ENCODE assay signal across 19 cellular contexts in the genomic region with DNA sequence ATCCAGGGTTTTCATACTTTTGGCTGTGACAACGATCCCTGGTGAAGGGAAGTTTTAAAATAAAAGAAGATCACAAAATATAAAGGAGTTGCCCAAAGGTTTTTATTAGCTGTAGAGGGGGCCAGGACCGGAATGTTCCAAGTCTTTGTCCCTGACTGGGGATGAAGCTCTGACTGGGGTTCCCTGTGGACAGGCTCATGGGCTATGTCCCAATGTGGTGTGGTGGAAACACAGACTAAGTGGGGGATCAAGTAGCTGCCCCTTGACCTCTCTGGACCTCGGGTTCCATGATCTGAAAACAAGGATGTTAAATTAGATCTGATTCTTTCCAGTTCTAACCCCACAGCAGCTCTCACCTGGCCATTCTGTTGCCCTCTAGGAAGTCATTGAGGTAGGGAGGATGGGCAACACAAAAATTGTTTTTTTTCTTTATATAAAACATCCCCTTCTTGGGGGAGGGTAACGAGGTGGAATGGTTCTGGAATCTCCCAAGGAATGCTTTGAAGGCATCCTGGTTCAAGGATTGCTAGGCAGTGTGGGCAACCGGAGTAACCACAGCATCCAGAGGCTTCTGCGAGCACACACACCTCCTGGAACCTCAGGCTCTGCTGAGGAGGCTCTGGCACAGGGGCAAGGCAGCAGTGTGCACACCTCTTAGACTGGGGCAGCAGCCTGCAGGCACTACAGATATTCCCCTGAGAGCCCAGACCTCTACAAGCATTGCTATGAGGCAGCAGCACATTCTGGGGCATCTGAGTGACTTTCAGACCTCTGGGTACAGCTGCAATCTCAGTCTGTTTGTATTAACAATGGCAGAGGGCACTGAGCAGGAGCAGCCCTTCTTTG. TPM values are rescaled to one million over a fixed set of nuclear protein-coding genes. Genes with fewer than 3 reads are reported as not detected.
DNase-seq lines count a peak whose midpoint lies in the region; ATAC-seq and TF ChIP-seq lines count a peak whose summit lies in the region.
"Had no signal": no experiment of that assay in that cellular context is flagged by ENCODE, and none has a peak within 500 bp of the region (broad histone marks: within the 10 kb centered on the region; RNA-seq: fewer than 3 reads in every experiment).

No MANE protein-coding gene starts in this region.

- BruUV-seq in HCT116 (replicated peaks; lab: Mats Ljungman, UMichigan), result no TSS peak

- intact Hi-C loops in HCT116 (cut with micrococcal nuclease), result loop anchor here (5.0 kb wide), 1 partner anchor 296 kb away; no protein-coding TSS in a partner anchor
- intact Hi-C loops in right cardiac atrium (cut with DNase I), result loop anchor here in 1 of 4 donors (10.0 kb wide), 1 partner anchor 273 kb away; no protein-coding TSS in a partner anchor
- intact Hi-C loops in head of caudate nucleus (cut with DNase I), result no loop called here

- H3K9me2 ChIP-seq in HCT116 (ENCODE audit: insufficient read depth), result no peaks in the 10 kb centered on the region

- no peak overlapping the region for H3K4me2 ChIP-seq in HCT116 (ENCODE audit: low read length)

- CTCF ChIA-PET in HCT116 (lab: Charles Lee), result interaction anchor here (1.1 kb wide), 1 partner anchor 13 kb away, joined by 5 read pairs; no protein-coding TSS in a partner anchor

- peaks cover 32% of the 10 kb centered on the region for H3K9me3 Mint-ChIP-seq in T-helper 2 cell treated with Interferon-gamma antibody and Interleukin-4, amounts not matched to agents 5 μg/mL and 100 μg/mL, for 36 hours

- DNase-seq in HCT116 (ENCODE audit: low read depth, low spot score), result no peak
- DNase-seq in SW480 (ENCODE audit: low spot score), result peak; percentile 77
- DNase-seq in right cardiac atrium, result no peak
- no peak for DNase-seq in head of caudate nucleus
- DNase-seq in epidermal melanocyte (ENCODE audit: insufficient read length, low spot score), result no peak
- no peak for DNase-seq in T-helper 2 cell treated with Interferon-gamma antibody and Interleukin-4, amounts not matched to agents 5 μg/mL and 100 μg/mL, for 36 hours (ENCODE audit: low spot score)
- DNase-seq: foreskin keratinocyte, HCEC 1CT, kidney glomerular epithelial cell, NCI-H1048, NCI-H446, T1000 had no signal

- H3K4me3 ChIP-seq in HCT116 (replicated peaks in 1 of 2; ENCODE audit: low read depth in 1 of 2, low read length in 2 of 2), result no peak overlapping the region
- H3K4me3 ChIP-seq in right cardiac atrium (ENCODE audit: low read length), result no peak overlapping the region
- peak overlapping the region in 1 of 3 donors; percentile 40 for H3K4me3 ChIP-seq in skeletal muscle tissue (ENCODE audit: low read length in 3 of 3)

- H4K20me1 ChIP-seq in HCT116 (ENCODE audit: insufficient read depth), result no peaks in the 10 kb centered on the region

- H3K9ac ChIP-seq in HCT116 (ENCODE audit: low read length) (no peak overlapping the region), skeletal muscle tissue (ENCODE audit: low read depth in 1 of 3, low read length in 3 of 3) (peak overlapping the region in 2 of 3 donors; percentile 79)

- no peak for TF ChIP-seq POLR2A in HCT116 (IDR thresholded peaks at IDR 0.05; ENCODE audit: borderline replicate concordance, extremely low read depth, insufficient read depth, insufficient read length)

- H3K4me1 ChIP-seq in HCT116 (ENCODE audit: control insufficient read depth in 1 of 2, insufficient read depth in 2 of 2, low read length in 2 of 2) (peaks cover 18 to 29% of the 10 kb centered on the region in 2 experiments), right cardiac atrium (ENCODE audit: control insufficient read depth, insufficient read depth, low read length) (peaks cover 14% of the 10 kb centered on the region), skeletal muscle tissue (ENCODE audit: control insufficient read depth in 3 of 3, insufficient read depth in 3 of 3, low read length in 3 of 3) (peaks cover 32 to 41% (median 35%) of the 10 kb centered on the region in 3 donors)
- H3K4me1 ChIP-seq: foreskin keratinocyte had no signal

- TF ChIP-seq RAD21 in HCT116 (IDR thresholded peaks at IDR 0.05; ENCODE audit: low read depth), result no peak

- no peaks in the 10 kb centered on the region for H3K79me2 ChIP-seq in HCT116 (ENCODE audit: insufficient read depth, low read length)

- no peak for TF ChIP-seq CTCF in HCT116 (IDR thresholded peaks at IDR 0.05 in 2 of 3, conservative IDR thresholded peaks at IDR 0.05 in 1 of 3; ENCODE audit: borderline replicate concordance in 1 of 3, insufficient read depth in 1 of 3, low read depth in 2 of 3, low read length in 2 of 3)

- peaks cover 8 to 15% of the 10 kb centered on the region in 2 experiments; a peak in 2 of 4 replicates for H3K9me3 ChIP-seq in HCT116 (ENCODE audit: control insufficient read depth in 1 of 2, insufficient read depth in 1 of 2, low read depth in 1 of 2, low read length in 2 of 2)
- no peaks in the 10 kb centered on the region for H3K9me3 ChIP-seq in right cardiac atrium (ENCODE audit: control insufficient read depth, low read length)
- H3K9me3 ChIP-seq in skeletal muscle tissue (ENCODE audit: control insufficient read depth in 3 of 3, low read length in 3 of 3), result peaks cover 0 to 2% (median 0%) of the 10 kb centered on the region in 3 donors

- no peak overlapping the region for H3K4me3 Mint-ChIP-seq in T-helper 2 cell treated with Interferon-gamma antibody and Interleukin-4, amounts not matched to agents 5 μg/mL and 100 μg/mL, for 36 hours

- WGBS in right cardiac atrium, result 87% methylated on average over 6 of the region's 6 CpGs

- no peaks in the 10 kb centered on the region for H3K27me3 ChIP-seq in HCT116 (ENCODE audit: insufficient read depth, low read length)
- no peaks in the 10 kb centered on the region for H3K27me3 ChIP-seq in right cardiac atrium (ENCODE audit: control insufficient read depth, insufficient read depth)
- no peaks in the 10 kb centered on the region for H3K27me3 ChIP-seq in skeletal muscle tissue (ENCODE audit: control insufficient read depth in 3 of 3, insufficient read depth in 3 of 3, low read length in 3 of 3)

- H3K4me1 Mint-ChIP-seq in T-helper 2 cell treated with Interferon-gamma antibody and Interleukin-4, amounts not matched to agents 5 μg/mL and 100 μg/mL, for 36 hours (ENCODE audit: low read depth), result peaks cover 4% of the 10 kb centered on the region

- ATAC-seq in HCT116 (no peak), right cardiac atrium (no peak), GM18519 (IDR thresholded peaks at IDR 0.05; ENCODE audit: low FRiP score, unreplicated experiment) (no peak)

- H3K36me3 ChIP-seq in HCT116 (ENCODE audit: control insufficient read depth in 1 of 2, insufficient read depth in 2 of 2, low read length in 2 of 2) (peaks cover 10 to 33% of the 10 kb centered on the region in 2 experiments), skeletal muscle tissue (ENCODE audit: control insufficient read depth in 3 of 3, insufficient read depth in 3 of 3, low read length in 3 of 3) (peaks cover 10 to 15% (median 11%) of the 10 kb centered on the region in 3 donors)

- H2AFZ ChIP-seq in HCT116 (ENCODE audit: low read depth, low read length, poor library complexity, severe bottlenecking), result no peak overlapping the region

- no peak overlapping the region for H3K27ac Mint-ChIP-seq in T-helper 2 cell treated with Interferon-gamma antibody and Interleukin-4, amounts not matched to agents 5 μg/mL and 100 μg/mL, for 36 hours
- H3K27ac Mint-ChIP-seq: activated naive CD4-positive, alpha-beta T cell treated with anti-CD3 and anti-CD28 coated beads, Interleukin-2, amount 50 U/mL, for 72 hours had no signal

- H3K27ac ChIP-seq in HCT116 (ENCODE audit: low read depth, low read length), result peak overlapping the region; percentile 17; the same call in 1 of the 2 replicates
- H3K27ac ChIP-seq in right cardiac atrium (ENCODE audit: low read length), result peak overlapping the region; percentile 99
- H3K27ac ChIP-seq in skeletal muscle tissue (ENCODE audit: low read depth, low read length), result peak overlapping the region; percentile 91
- H3K27ac ChIP-seq: foreskin keratinocyte had no signal

- H3K36me3 Mint-ChIP-seq in T-helper 2 cell treated with Interferon-gamma antibody and Interleukin-4, amounts not matched to agents 5 μg/mL and 100 μg/mL, for 36 hours (ENCODE audit: low read depth), result peaks cover 37% of the 10 kb centered on the region

- peaks cover 11% of the 10 kb centered on the region for H3K27me3 Mint-ChIP-seq in T-helper 2 cell treated with Interferon-gamma antibody and Interleukin-4, amounts not matched to agents 5 μg/mL and 100 μg/mL, for 36 hours (ENCODE audit: low read depth)

- POLR2A ChIA-PET in HCT116 (lab: Charles Lee), result interaction anchor here (1.9 kb wide), 1 partner anchor 27 kb away, joined by 5 read pairs; no protein-coding TSS in a partner anchor

- RAD21 ChIA-PET in HCT116 (lab: Charles Lee; ENCODE audit: low non-redundant PET in 1 of 2, low total read pairs in 2 of 2, uncharacterized antibody in 2 of 2, unreplicated experiment in 2 of 2), result no interaction called here

TF ChIP-seq in HCT116, 20 proteins besides CTCF, POLR2A, EP300 and RAD21 (continues in another document):
- no peak for TF ChIP-seq JUND (IDR thresholded peaks at IDR 0.05)

RNA-seq across cellular contexts. Expression of a gene that starts 21.4 kb away (rescaled TPM):
- total RNA-seq in HCT116 (2021; ENCODE audit: unreplicated experiment) (not detected), right cardiac atrium (under 1 TPM in 1 of 4 donors, not detected in 3; 0.11 TPM), skeletal muscle tissue (not detected)
- polyA plus RNA-seq in HCT116 (2012), result not detected in 2 replicates
- polyA plus RNA-seq in right cardiac atrium, result 0.07 TPM
- total RNA-seq: activated CD8-positive, alpha-beta memory T cell treated with anti-CD3 and anti-CD28 coated beads for 36 hours; foreskin keratinocyte; G401; HT1080 had no signal
- polyA plus RNA-seq: foreskin keratinocyte had no signal

RNA-seq across cellular contexts. Expression of a gene that starts 51.5 kb away (rescaled TPM):
- total RNA-seq in HCT116 (2021; ENCODE audit: unreplicated experiment) (not detected), right cardiac atrium (under 1 TPM; 0.17 to 0.47 (median 0.17) TPM), skeletal muscle tissue (4.7 TPM)
- 0.42 and 0.64 TPM in 2 replicates for polyA plus RNA-seq in HCT116 (2012)
- polyA plus RNA-seq in right cardiac atrium, result 0.34 TPM
- total RNA-seq: activated CD8-positive, alpha-beta memory T cell treated with anti-CD3 and anti-CD28 coated beads for 36 hours; activated naive CD4-positive, alpha-beta T cell treated with anti-CD3 and anti-CD28 coated beads, Interleukin-2, amount 50 U/mL, for 72 hours; foreskin keratinocyte; HT1080; PC-3 had no signal
- polyA plus RNA-seq: foreskin keratinocyte had no signal

RNA-seq across cellular contexts. Expression of a gene that starts 58.4 kb away (rescaled TPM):
- total RNA-seq in HCT116 (2021; ENCODE audit: unreplicated experiment) (114 TPM), right cardiac atrium (100 to 1,000 TPM; 115 to 217 (median 124) TPM), skeletal muscle tissue (73.6 TPM)
- 34.4 and 49.8 TPM in 2 replicates for polyA plus RNA-seq in HCT116 (2012)
- 135 TPM for polyA plus RNA-seq in right cardiac atrium

Comparison
In these comparisons a context has a peak if more than half of its experiments do, and no peak if none do; other contexts are left out.
1. H3K27ac ChIP-seq: peak in every context shown above with its lines; median percentile 99 in right cardiac atrium; 91 in skeletal muscle tissue; 17 in HCT116.